In genomic region chr10:92305133-92306072, GRCh38 we compare ENCODE assay signal across 15 cellular contexts. TPM values are rescaled to one million over a fixed set of nuclear protein-coding genes. Genes with fewer than 3 reads are reported as not detected.
DNase-seq lines count a peak whose midpoint lies in the region; ATAC-seq, FAIRE-seq and TF ChIP-seq lines count a peak whose summit lies in the region.
"Had no signal": no experiment of that assay in that cellular context is flagged by ENCODE, and none has a peak within 500 bp of the region (broad histone marks: within the 10 kb centered on the region; RNA-seq: fewer than 3 reads in every experiment).

No MANE protein-coding gene starts in this region.

- intact Hi-C loops in natural killer cell (cut with micrococcal nuclease), result no loop called here

- no peak for DNase-seq in natural killer cell
- DNase-seq in natural killer cell treated with Interleukin-12 subunit alpha and Interleukin-12 subunit beta and Interleukin-15 and Interleukin-18, amount 100 ng/mL, for 72 hours (ENCODE audit: low spot score), result no peak
- DNase-seq in central memory CD8-positive, alpha-beta T cell (ENCODE audit: low spot score in 2 of 2), result no peak
- DNase-seq in kidney tubule cell (ENCODE audit: low spot score), result peak; percentile 33
- no peak for DNase-seq in NCI-H187 treated with DMSO at 0.1 percent for 48 hours (lab: John Stamatoyannopoulos, UW)
- no peak for DNase-seq in urothelium cell line (ENCODE audit: low spot score)
- no peak for DNase-seq in ecto neural progenitor cell (ENCODE audit: low spot score)
- DNase-seq: EL, KBM-7, NCI-H1048, NCI-H2107, NCI-H2227 treated with DMSO at 0.1 percent for 48 hours, NCI-H524 had no signal

- H3K27me3 Mint-ChIP-seq in natural killer cell (ENCODE audit: low read depth in 2 of 2), result no peaks in the 10 kb centered on the region
- H3K27me3 Mint-ChIP-seq in natural killer cell treated with Interleukin-12 subunit alpha and Interleukin-12 subunit beta and Interleukin-15 and Interleukin-18, amount 100 ng/mL, for 72 hours, result no peaks in the 10 kb centered on the region
- no peaks in the 10 kb centered on the region for H3K27me3 Mint-ChIP-seq in central memory CD8-positive, alpha-beta T cell

- no peaks in the 10 kb centered on the region for H3K36me3 Mint-ChIP-seq in natural killer cell
- H3K36me3 Mint-ChIP-seq in natural killer cell treated with Interleukin-12 subunit alpha and Interleukin-12 subunit beta and Interleukin-15 and Interleukin-18, amount 100 ng/mL, for 72 hours, result no peaks in the 10 kb centered on the region
- H3K36me3 Mint-ChIP-seq in central memory CD8-positive, alpha-beta T cell (ENCODE audit: insufficient read depth), result peaks cover 8% of the 10 kb centered on the region

- no peaks in the 10 kb centered on the region for H3K9me3 Mint-ChIP-seq in natural killer cell
- no peaks in the 10 kb centered on the region for H3K9me3 Mint-ChIP-seq in natural killer cell treated with Interleukin-12 subunit alpha and Interleukin-12 subunit beta and Interleukin-15 and Interleukin-18, amount 100 ng/mL, for 72 hours
- no peaks in the 10 kb centered on the region for H3K9me3 Mint-ChIP-seq in central memory CD8-positive, alpha-beta T cell

- ATAC-seq in natural killer cell, result no peak
- no peak for ATAC-seq in natural killer cell treated with Interleukin-12 subunit alpha and Interleukin-12 subunit beta and Interleukin-15 and Interleukin-18, amount 100 ng/mL, for 72 hours
- ATAC-seq in central memory CD8-positive, alpha-beta T cell (replicated peaks; ENCODE audit: extremely low read depth, poor library complexity, severe bottlenecking), result no peak
- no peak for ATAC-seq in GM19023 (IDR thresholded peaks at IDR 0.05; ENCODE audit: unreplicated experiment)
- ATAC-seq: HCT116 had no signal

- H3K4me3 Mint-ChIP-seq in natural killer cell, result peak overlapping the region; percentile 32
- H3K4me3 Mint-ChIP-seq in natural killer cell treated with Interleukin-12 subunit alpha and Interleukin-12 subunit beta and Interleukin-15 and Interleukin-18, amount 100 ng/mL, for 72 hours, result no peak overlapping the region
- H3K4me3 Mint-ChIP-seq in central memory CD8-positive, alpha-beta T cell, result no peak overlapping the region

- TF ChIP-seq CTCF in natural killer cell (IDR thresholded peaks at IDR 0.05), result no peak

- H3K4me1 Mint-ChIP-seq in natural killer cell, result peaks cover 27 to 52% of the 10 kb centered on the region in 2 donors
- peaks cover 16 to 23% of the 10 kb centered on the region in 2 donors for H3K4me1 Mint-ChIP-seq in natural killer cell treated with Interleukin-12 subunit alpha and Interleukin-12 subunit beta and Interleukin-15 and Interleukin-18, amount 100 ng/mL, for 72 hours (ENCODE audit: low read depth in 2 of 2)
- H3K4me1 Mint-ChIP-seq in central memory CD8-positive, alpha-beta T cell, result peaks cover 49% of the 10 kb centered on the region

- H3K27ac Mint-ChIP-seq in natural killer cell, result peak overlapping the region in 1 of 2 donors; percentile 18
- no peak overlapping the region for H3K27ac Mint-ChIP-seq in natural killer cell treated with Interleukin-12 subunit alpha and Interleukin-12 subunit beta and Interleukin-15 and Interleukin-18, amount 100 ng/mL, for 72 hours
- peak overlapping the region; percentile 68 for H3K27ac Mint-ChIP-seq in central memory CD8-positive, alpha-beta T cell (ENCODE audit: low read depth)

- no peak for FAIRE-seq in urothelium cell line (lab: Jason Lieb, UNC)

RNA-seq across cellular contexts. Expression of gene MARCHF5, which starts 14.4 kb away (rescaled TPM):
- total RNA-seq in natural killer cell, result 10 to 100 TPM; 28.0 to 38.6 (median 32.9) TPM
- 10 to 100 TPM; 26.5 to 32.0 TPM for total RNA-seq in natural killer cell treated with Interleukin-12 subunit alpha and Interleukin-12 subunit beta and Interleukin-15 and Interleukin-18, amount 100 ng/mL, for 72 hours

RNA-seq across cellular contexts. Expression of gene CPEB3, which starts 14.5 kb away (rescaled TPM):
- 1 to 10 TPM; 3.6 to 6.9 (median 5.4) TPM for total RNA-seq in natural killer cell
- total RNA-seq in natural killer cell treated with Interleukin-12 subunit alpha and Interleukin-12 subunit beta and Interleukin-15 and Interleukin-18, amount 100 ng/mL, for 72 hours, result 1 to 10 TPM; 4.0 to 4.8 TPM
